Comparison of ENCODE assay signal across 23 cellular contexts in the genomic region with DNA sequence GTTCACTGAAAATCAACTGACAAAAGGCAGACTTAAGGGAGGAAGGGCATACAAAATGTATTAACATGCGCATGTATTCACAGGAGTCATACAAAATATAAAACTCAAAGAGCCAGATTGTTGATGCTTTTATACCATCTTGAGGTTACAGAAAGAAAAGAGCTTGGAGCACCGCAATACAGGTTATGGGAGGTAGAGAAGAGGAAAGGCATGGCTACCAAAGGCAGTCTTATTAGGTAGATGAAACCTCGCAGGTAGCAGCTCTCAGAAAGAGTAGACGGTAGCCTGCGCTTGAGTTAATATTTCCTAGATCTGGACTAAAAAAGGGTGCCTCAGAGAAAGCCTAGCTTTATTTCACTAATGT.
"Had no signal": no experiment of that assay in that cellular context is flagged by ENCODE, and none has a peak within 500 bp of the region (broad histone marks: within the 10 kb centered on the region; RNA-seq: fewer than 3 reads in every experiment).

No MANE protein-coding gene starts in this region.

- H3K4me3 ChIP-seq: coronary artery, heart right ventricle, left ventricle myocardium inferior, tibial nerve had no signal

- H3K27ac ChIP-seq: coronary artery, heart right ventricle, left ventricle myocardium inferior, tibial nerve had no signal

- H3K36me3 ChIP-seq: heart right ventricle, left ventricle myocardium inferior, tibial nerve had no signal

- H3K4me1 ChIP-seq: heart right ventricle, left ventricle myocardium inferior, tibial nerve had no signal

- ATAC-seq: activated CD4-positive, alpha-beta T cell treated with anti-CD3 and anti-CD28 coated beads for 36 hours; activated CD8-positive, alpha-beta memory T cell treated with anti-CD3 and anti-CD28 coated beads, Interleukin-2, amount 10 ng/mL, durations not matched to agents 7 days and 5 days; activated CD8-positive, alpha-beta T cell treated with anti-CD3 and anti-CD28 coated beads, Interleukin-2, amount 10 ng/mL, durations not matched to agents 7 days and 5 days; activated naive CD4-positive, alpha-beta T cell treated with anti-CD3 and anti-CD28 coated beads, Interleukin-2, amount 50 U/mL, for 72 hours; heart right ventricle; naive thymus-derived CD4-positive, alpha-beta T cell; right cardiac atrium had no signal

- H3K27me3 ChIP-seq: tibial nerve had no signal

- DNase-seq: activated CD4-positive, alpha-beta T cell treated with anti-CD3 and anti-CD28 coated beads for 36 hours; activated CD4-positive, CD25-positive, alpha-beta regulatory T cell; activated CD8-positive, alpha-beta memory T cell treated with anti-CD3 and anti-CD28 coated beads, Interleukin-2, amount 10 ng/mL, durations not matched to agents 7 days and 5 days; activated CD8-positive, alpha-beta T cell treated with anti-CD3 and anti-CD28 coated beads, Interleukin-2, amount 10 ng/mL, durations not matched to agents 7 days and 5 days; activated naive CD4-positive, alpha-beta T cell; activated T-cell treated with anti-CD3 and anti-CD28 coated beads, Interleukin-2, amount 50 U/mL, for 48 hours; cerebellar nuclear complex; dorsolateral prefrontal cortex; effector memory CD4-positive, alpha-beta T cell; foreskin melanocyte; heart right ventricle; kidney glomerular epithelial cell; left ventricle myocardium inferior; mammary epithelial cell; naive thymus-derived CD4-positive, alpha-beta T cell; posterior cingulate gyrus; right cardiac atrium; stimulated activated CD4-positive, alpha-beta T cell treated with anti-CD3 and anti-CD28 coated beads, Interleukin-2, amount 100 ng/mL, for 48 hours; stimulated activated naive CD4-positive, alpha-beta T cell treated with Interleukin-2 at 50 U/mL for 16 hours; T-helper 1 cell had no signal
